In the genomic region with DNA sequence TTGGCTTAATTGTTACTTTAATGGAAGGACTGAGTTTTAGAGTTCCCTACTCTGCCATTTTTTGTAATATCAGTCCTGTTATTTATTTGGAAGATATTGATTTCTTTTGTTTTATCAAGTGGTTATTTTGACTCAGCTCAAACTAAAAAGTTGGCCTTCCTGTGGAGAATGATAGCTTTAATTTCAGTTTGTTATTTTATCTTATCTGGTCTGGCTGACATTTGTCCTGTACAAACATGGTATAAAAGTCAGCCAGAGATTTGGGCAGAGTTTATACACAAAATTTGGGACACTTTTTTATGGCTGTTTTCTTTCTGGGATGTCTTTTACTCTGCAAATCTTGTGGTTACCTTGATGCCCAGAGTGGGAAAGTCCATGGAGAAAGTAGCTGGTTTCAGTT, we compare ENCODE assay signal across 8 cellular contexts.
"Had no signal": no experiment of that assay in that cellular context is flagged by ENCODE, and none has a peak within 500 bp of the region (broad histone marks: within the 10 kb centered on the region; RNA-seq: fewer than 3 reads in every experiment).

No MANE protein-coding gene starts in this region.

- ATAC-seq: GM12878 had no signal

- FAIRE-seq: G401.6, GM12878, GM12891, GM12892, GM18507, GM19239 had no signal

- H3K4me3 ChIP-seq: GM12878 had no signal

- DNase-seq: GDM1, GF-D8 had no signal
